Comparison of ENCODE assay signal across 9 cellular contexts in genomic region chr2:233989221-233989620, GRCh38.
"Had no signal": no experiment of that assay in that cellular context is flagged by ENCODE, and none has a peak within 500 bp of the region (broad histone marks: within the 10 kb centered on the region; RNA-seq: fewer than 3 reads in every experiment).

No MANE protein-coding gene starts in this region.

- ATAC-seq: stimulated activated naive CD8-positive, alpha-beta T cell treated with anti-CD3 and anti-CD28 coated beads, Interleukin-15, Interleukin-2, amounts not matched to agents 100 U/mL and 50 U/mL, for 24 hours had no signal

- H3K4me3 Mint-ChIP-seq: activated CD4-positive, alpha-beta memory T cell treated with anti-CD3 and anti-CD28 coated beads for 36 hours; activated T-helper 1 cell treated with anti-CD3 and anti-CD28 coated beads, Interleukin-12 subunit alpha, Interleukin-12 subunit beta, Interleukin-2, Interleukin-4 antibody, amounts not matched to agents 30 ng/mL and 10 ng/mL and 1 ng/mL, durations not matched to agents 14 hours and 24 hours and 36 hours; nephron progenitor cell had no signal

- H3K4me1 Mint-ChIP-seq: nephron progenitor cell had no signal

- DNase-seq: activated CD4-positive, alpha-beta memory T cell treated with anti-CD3 and anti-CD28 coated beads for 36 hours; activated CD4-positive, alpha-beta T cell treated with anti-CD3 and anti-CD28 coated beads for 1 hour; activated naive CD4-positive, alpha-beta T cell treated with Interleukin-2 at 50 U/mL for 16 hours; amniotic stem cell; nephron progenitor cell; sigmoid colon; stimulated activated CD4-positive, alpha-beta T cell treated with anti-CD3 and anti-CD28 coated beads, Interleukin-2, amount 100 ng/mL, for 48 hours; stimulated activated naive CD8-positive, alpha-beta T cell treated with anti-CD3 and anti-CD28 coated beads, Interleukin-15, Interleukin-2, amounts not matched to agents 100 U/mL and 50 U/mL, for 24 hours had no signal

- H3K27ac Mint-ChIP-seq: nephron progenitor cell had no signal

- H3K27me3 Mint-ChIP-seq: activated CD4-positive, alpha-beta memory T cell treated with anti-CD3 and anti-CD28 coated beads for 36 hours had no signal
